ENCODE assay signal across 15 cellular contexts in the genomic region with DNA sequence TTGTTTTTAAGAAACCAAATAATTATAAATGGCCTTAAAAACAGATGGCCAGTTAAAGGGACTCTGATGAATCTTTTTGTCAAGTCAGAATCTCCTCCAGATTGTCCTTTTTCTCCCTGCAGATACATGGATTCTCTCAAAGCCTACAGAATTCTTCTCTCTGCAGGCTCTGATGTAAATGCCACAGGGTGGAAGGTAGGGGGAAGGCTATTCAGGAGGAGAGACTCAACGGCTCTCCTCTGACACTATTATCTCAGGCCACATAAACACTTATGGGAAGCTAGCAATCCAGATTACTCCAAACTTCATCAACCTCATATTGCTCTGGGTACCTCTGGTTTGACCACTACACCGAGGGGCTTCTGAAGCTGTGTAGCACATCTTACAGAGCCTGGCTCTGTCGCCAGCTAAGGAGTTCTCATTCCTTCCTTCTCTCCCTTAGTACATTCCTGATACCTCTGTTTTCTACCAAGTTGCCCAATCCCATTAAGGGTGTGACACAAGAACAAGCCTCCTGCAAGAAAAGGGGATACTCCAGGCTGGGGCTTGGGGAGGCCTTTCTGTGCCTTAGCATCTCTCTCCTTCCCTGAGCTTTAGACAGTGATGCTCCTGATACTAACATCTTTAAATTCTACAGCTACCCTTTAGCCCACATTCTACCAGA. TPM values are rescaled to one million over a fixed set of nuclear protein-coding genes. Genes with fewer than 3 reads are reported as not detected.
A peak's percentile ranks its signal among the peaks of the same experiment; 100 is the strongest.
DNase-seq lines count a peak whose midpoint lies in the region; ATAC-seq and TF ChIP-seq lines count a peak whose summit lies in the region.
"Had no signal": no experiment of that assay in that cellular context is flagged by ENCODE, and none has a peak within 500 bp of the region (broad histone marks: within the 10 kb centered on the region; RNA-seq: fewer than 3 reads in every experiment).

No MANE protein-coding gene starts in this region.

- peaks cover 70% of the 10 kb centered on the region for H3K36me3 Mint-ChIP-seq in activated CD8-positive, alpha-beta memory T cell treated with anti-CD3 and anti-CD28 coated beads, Interleukin-2, amount 10 ng/mL, durations not matched to agents 7 days and 5 days
- peaks cover 66% of the 10 kb centered on the region for H3K36me3 Mint-ChIP-seq in activated naive CD8-positive, alpha-beta T cell treated with anti-CD3 and anti-CD28 coated beads for 36 hours
- H3K36me3 Mint-ChIP-seq: mesothelial cell of epicardium had no signal

- no peak for TF ChIP-seq POLR2A in prostate gland (IDR thresholded peaks at IDR 0.05)

- H3K4me2 ChIP-seq in MM.1S (ENCODE audit: low read depth, low read length), result peak overlapping the region; percentile 41; the same call in 1 of the 2 replicates

- H3K27ac ChIP-seq in MM.1S (ENCODE audit: low read length), result no peak overlapping the region
- H3K27ac ChIP-seq in prostate gland, result peak overlapping the region; percentile 19 to 78
- H3K27ac ChIP-seq: ascending aorta, psoas muscle had no signal

- H3K9ac ChIP-seq in MM.1S (ENCODE audit: low read length), result no peak overlapping the region

- H3K79me2 ChIP-seq in MM.1S (ENCODE audit: low read length), result peaks cover 92% of the 10 kb centered on the region

- CTCF ChIA-PET in activated CD8-positive, alpha-beta memory T cell treated with anti-CD3 and anti-CD28 coated beads, Interleukin-2, amount 10 ng/mL, durations not matched to agents 7 days and 5 days (lab: Charles Lee), result interaction anchor here (0.8 to 7.9 kb wide), 6 partner anchors 9 to 123 kb away, joined by 3 to 46 read pairs (median 5); partner anchors contain the start of gene LCP1

- H3K27me3 Mint-ChIP-seq in activated CD8-positive, alpha-beta memory T cell treated with anti-CD3 and anti-CD28 coated beads, Interleukin-2, amount 10 ng/mL, durations not matched to agents 7 days and 5 days, result no peaks in the 10 kb centered on the region
- no peaks in the 10 kb centered on the region for H3K27me3 Mint-ChIP-seq in activated naive CD8-positive, alpha-beta T cell treated with anti-CD3 and anti-CD28 coated beads for 36 hours

- no peaks in the 10 kb centered on the region for H3K9me2 ChIP-seq in MM.1S (replicated peaks; ENCODE audit: insufficient read depth, low read length)

- whole genome bisulfite sequencing in prostate gland, result 70% methylated on average over 3 of the region's 3 CpGs

- no peak for ATAC-seq in activated CD8-positive, alpha-beta memory T cell treated with anti-CD3 and anti-CD28 coated beads, Interleukin-2, amount 10 ng/mL, durations not matched to agents 7 days and 5 days
- ATAC-seq in HG03571 (IDR thresholded peaks at IDR 0.05; ENCODE audit: unreplicated experiment) (no peak), HG03520 (IDR thresholded peaks at IDR 0.05; ENCODE audit: unreplicated experiment) (no peak)
- ATAC-seq: psoas muscle had no signal

- H3K36me3 ChIP-seq in MM.1S (replicated peaks; ENCODE audit: insufficient read depth, low read length) (no peaks in the 10 kb centered on the region), prostate gland (no peaks in the 10 kb centered on the region)
- H3K36me3 ChIP-seq: ascending aorta had no signal

- DNase-seq in activated CD8-positive, alpha-beta memory T cell treated with anti-CD3 and anti-CD28 coated beads, Interleukin-2, amount 10 ng/mL, durations not matched to agents 7 days and 5 days, result no peak
- DNase-seq in activated CD8-positive, alpha-beta memory T cell treated with anti-CD3 and anti-CD28 coated beads, Interleukin-2, amount 50 U/mL, for 48 hours, result no peak
- DNase-seq in MM.1S (no peak), prostate gland (ENCODE audit: low spot score) (no peak), activated gamma-delta T cell treated with Interleukin-2 at 50 U/mL for 16 hours (no peak)
- DNase-seq in activated naive CD8-positive, alpha-beta T cell treated with anti-CD3 and anti-CD28 coated beads for 36 hours, result no peak
- DNase-seq: H9; MV-4-11; NCI-H446; psoas muscle; stimulated activated CD8-positive, alpha-beta memory T cell treated with anti-CD3 and anti-CD28 coated beads, Interleukin-4, amount 100 ng/mL, for 48 hours had no signal

- TF ChIP-seq CTCF in MM.1S (IDR thresholded peaks at IDR 0.05; ENCODE audit: low read length) (no peak), prostate gland (IDR thresholded peaks at IDR 0.05) (no peak)

- no peaks in the 10 kb centered on the region for H3K27me3 ChIP-seq in MM.1S (replicated peaks; ENCODE audit: insufficient read depth, low read length)
- H3K27me3 ChIP-seq in prostate gland (replicated peaks; ENCODE audit: insufficient read depth), result no peaks in the 10 kb centered on the region
- H3K27me3 ChIP-seq: ascending aorta had no signal

- H3K9me3 ChIP-seq in MM.1S (replicated peaks; ENCODE audit: insufficient read depth, low read length) (no peaks in the 10 kb centered on the region), prostate gland (no peaks in the 10 kb centered on the region)
- H3K9me3 ChIP-seq: ascending aorta, psoas muscle had no signal

- H2AFZ ChIP-seq in MM.1S (ENCODE audit: low read length), result no peak overlapping the region

- H4K20me1 ChIP-seq in MM.1S (ENCODE audit: insufficient read depth, low read length), result peaks cover 79% of the 10 kb centered on the region

- H3K27ac Mint-ChIP-seq in activated CD8-positive, alpha-beta memory T cell treated with anti-CD3 and anti-CD28 coated beads, Interleukin-2, amount 10 ng/mL, durations not matched to agents 7 days and 5 days, result peak overlapping the region; percentile 91
- peak overlapping the region; percentile 87 for H3K27ac Mint-ChIP-seq in activated naive CD8-positive, alpha-beta T cell treated with anti-CD3 and anti-CD28 coated beads for 36 hours
- H3K27ac Mint-ChIP-seq: H9 had no signal

- H3K9me3 Mint-ChIP-seq in activated CD8-positive, alpha-beta memory T cell treated with anti-CD3 and anti-CD28 coated beads, Interleukin-2, amount 10 ng/mL, durations not matched to agents 7 days and 5 days (ENCODE audit: low read depth), result no peaks in the 10 kb centered on the region
- no peaks in the 10 kb centered on the region for H3K9me3 Mint-ChIP-seq in activated naive CD8-positive, alpha-beta T cell treated with anti-CD3 and anti-CD28 coated beads for 36 hours
- H3K9me3 Mint-ChIP-seq: mesothelial cell of epicardium had no signal

- peaks cover 86% of the 10 kb centered on the region for H3K4me1 Mint-ChIP-seq in activated CD8-positive, alpha-beta memory T cell treated with anti-CD3 and anti-CD28 coated beads, Interleukin-2, amount 10 ng/mL, durations not matched to agents 7 days and 5 days
- H3K4me1 Mint-ChIP-seq in activated naive CD8-positive, alpha-beta T cell treated with anti-CD3 and anti-CD28 coated beads for 36 hours, result peaks cover 81% of the 10 kb centered on the region

- H3K4me3 ChIP-seq in MM.1S (ENCODE audit: low read length) (no peak overlapping the region), prostate gland (peak overlapping the region in 1 of 2 donors; percentile 38)
- H3K4me3 ChIP-seq: ascending aorta, psoas muscle had no signal

- peaks cover 30% of the 10 kb centered on the region for H3F3A ChIP-seq in MM.1S (ENCODE audit: insufficient read depth, low read length)

- H3K4me3 Mint-ChIP-seq in activated CD8-positive, alpha-beta memory T cell treated with anti-CD3 and anti-CD28 coated beads, Interleukin-2, amount 10 ng/mL, durations not matched to agents 7 days and 5 days, result peak overlapping the region; percentile 33
- H3K4me3 Mint-ChIP-seq in activated naive CD8-positive, alpha-beta T cell treated with anti-CD3 and anti-CD28 coated beads for 36 hours, result peak overlapping the region; percentile 73
- H3K4me3 Mint-ChIP-seq: H9, mesothelial cell of epicardium had no signal

- peaks cover 65% of the 10 kb centered on the region for H3K4me1 ChIP-seq in MM.1S (ENCODE audit: low read length)
- H3K4me1 ChIP-seq in prostate gland (replicated peaks), result peaks cover 4% of the 10 kb centered on the region
- H3K4me1 ChIP-seq: ascending aorta had no signal

- intact Hi-C loops in prostate gland (cut with DNase I), result no loop called here

RNA-seq across cellular contexts. Expression of gene LCP1, which starts 14.9 kb away (rescaled TPM):
- 1,000 to 10,000 TPM in 1 of 2 experiments, 100 to 1,000 TPM in 1; 923 to 1,101 TPM for total RNA-seq in activated CD8-positive, alpha-beta memory T cell treated with anti-CD3 and anti-CD28 coated beads, Interleukin-2, amount 10 ng/mL, durations not matched to agents 7 days and 5 days
- total RNA-seq in activated naive CD8-positive, alpha-beta T cell treated with anti-CD3 and anti-CD28 coated beads for 36 hours, result 100 to 1,000 TPM; 886 to 901 TPM
- total RNA-seq in prostate gland, result 100 to 1,000 TPM in 1 of 2 donors, 10 to 100 TPM in 1; 58.1 to 177 TPM

RNA-seq across cellular contexts. Expression of gene LRRC63, which starts 44.6 kb away (rescaled TPM):
- 1 to 10 TPM; 1.5 to 2.1 TPM for total RNA-seq in activated CD8-positive, alpha-beta memory T cell treated with anti-CD3 and anti-CD28 coated beads, Interleukin-2, amount 10 ng/mL, durations not matched to agents 7 days and 5 days
- total RNA-seq in activated naive CD8-positive, alpha-beta T cell treated with anti-CD3 and anti-CD28 coated beads for 36 hours, result under 1 TPM; 0.14 to 0.56 TPM
- 1 to 10 TPM; 1.0 to 1.7 TPM for total RNA-seq in prostate gland
- total RNA-seq: ascending aorta, H9, psoas muscle had no signal

Comparison
In these comparisons a context has a peak if more than half of its experiments do, and no peak if none do; other contexts are left out.
1. RNA of gene LCP1, which starts 14.9 kb away (total RNA-seq): 923 to 1,101 TPM in activated CD8-positive, alpha-beta memory T cell treated with anti-CD3 and anti-CD28 coated beads, Interleukin-2, amount 10 ng/mL, durations not matched to agents 7 days and 5 days and 886 to 901 TPM in activated naive CD8-positive, alpha-beta T cell treated with anti-CD3 and anti-CD28 coated beads for 36 hours; 58.1 to 177 TPM in prostate gland; every median in the first group is over 4 times any median in the second.